10 cellular contexts compared by ENCODE assay signal in genomic region chr10:59873924-59874323, GRCh38. TPM values are rescaled to one million over a fixed set of nuclear protein-coding genes. Genes with fewer than 3 reads are reported as not detected.
DNase-seq lines count a peak whose midpoint lies in the region; ATAC-seq and TF ChIP-seq lines count a peak whose summit lies in the region.
"Had no signal": no experiment of that assay in that cellular context is flagged by ENCODE, and none has a peak within 500 bp of the region (broad histone marks: within the 10 kb centered on the region; RNA-seq: fewer than 3 reads in every experiment).

No MANE protein-coding gene starts in this region.

- H3K27me3 ChIP-seq in RWPE2 (ENCODE audit: insufficient read depth, poor library complexity, severe bottlenecking) (no peaks in the 10 kb centered on the region), skeletal muscle satellite cell (ENCODE audit: control insufficient read depth, insufficient read depth, low read length) (no peaks in the 10 kb centered on the region)
- H3K27me3 ChIP-seq: thyroid gland had no signal

- H3K9me3 ChIP-seq in RWPE2 (ENCODE audit: severe bottlenecking), result no peaks in the 10 kb centered on the region
- H3K9me3 ChIP-seq in skeletal muscle satellite cell (replicated peaks; ENCODE audit: low read length), result no peaks in the 10 kb centered on the region
- H3K9me3 ChIP-seq: thyroid gland had no signal

- DNase-seq in RWPE2 (ENCODE audit: low spot score) (no peak), HT-29 (ENCODE audit: low spot score) (no peak), amniotic stem cell (lab: John Stamatoyannopoulos, UW) (no peak), NCI-H2029 treated with DMSO at 0.1 percent for 48 hours (lab: John Stamatoyannopoulos, UW) (no peak)
- no peak for DNase-seq in stimulated activated CD4-positive, alpha-beta T cell treated with anti-CD3 and anti-CD28 coated beads, Interleukin-2, amount 100 ng/mL, for 48 hours
- DNase-seq: activated gamma-delta T cell had no signal

- peak overlapping the region; percentile 20 for H3K4me2 ChIP-seq in skeletal muscle satellite cell (ENCODE audit: low read length)

- ATAC-seq in GM19025 (IDR thresholded peaks at IDR 0.05; ENCODE audit: low read depth, unreplicated experiment) (peak; percentile 52), HG02840 (IDR thresholded peaks at IDR 0.05; ENCODE audit: low FRiP score, unreplicated experiment) (peak; percentile 54), RWPE2 (ENCODE audit: low read depth) (no peak)

- no peak for TF ChIP-seq CTCF in RWPE2 (IDR thresholded peaks at IDR 0.05; ENCODE audit: poor library complexity, severe bottlenecking)

- H3K4me1 ChIP-seq in RWPE2 (ENCODE audit: insufficient read depth, poor library complexity, severe bottlenecking) (peaks cover 23% of the 10 kb centered on the region), skeletal muscle satellite cell (ENCODE audit: control insufficient read depth, insufficient read depth, low read length) (peaks cover 45% of the 10 kb centered on the region)

- H3K9ac ChIP-seq in skeletal muscle satellite cell (ENCODE audit: low read depth, low read length), result no peak overlapping the region

- H3K36me3 ChIP-seq in RWPE2 (ENCODE audit: low read depth), result no peaks in the 10 kb centered on the region
- H3K36me3 ChIP-seq in skeletal muscle satellite cell (ENCODE audit: insufficient read depth, low read length), result no peaks in the 10 kb centered on the region
- H3K36me3 ChIP-seq: thyroid gland had no signal

- peak overlapping the region; percentile 35 for H3K27ac ChIP-seq in RWPE2 (ENCODE audit: poor library complexity, severe bottlenecking)
- H3K27ac ChIP-seq: thyroid gland had no signal

- H3K4me3 ChIP-seq in RWPE2 (ENCODE audit: severe bottlenecking) (no peak overlapping the region), skeletal muscle satellite cell (ENCODE audit: low read length) (no peak overlapping the region)
- H3K4me3 ChIP-seq: thyroid gland had no signal

RNA-seq across cellular contexts. Expression of gene CCDC6, which starts 32.4 kb away (rescaled TPM):
- 30.4 and 37.8 TPM in 2 replicates for total RNA-seq in skeletal muscle satellite cell (2012; rRNA removed)
- 15.7 and 18.5 TPM in 2 replicates for total RNA-seq in HT-29 (2014; rRNA removed; shearing (Covaris generic))
